In the genomic region with DNA sequence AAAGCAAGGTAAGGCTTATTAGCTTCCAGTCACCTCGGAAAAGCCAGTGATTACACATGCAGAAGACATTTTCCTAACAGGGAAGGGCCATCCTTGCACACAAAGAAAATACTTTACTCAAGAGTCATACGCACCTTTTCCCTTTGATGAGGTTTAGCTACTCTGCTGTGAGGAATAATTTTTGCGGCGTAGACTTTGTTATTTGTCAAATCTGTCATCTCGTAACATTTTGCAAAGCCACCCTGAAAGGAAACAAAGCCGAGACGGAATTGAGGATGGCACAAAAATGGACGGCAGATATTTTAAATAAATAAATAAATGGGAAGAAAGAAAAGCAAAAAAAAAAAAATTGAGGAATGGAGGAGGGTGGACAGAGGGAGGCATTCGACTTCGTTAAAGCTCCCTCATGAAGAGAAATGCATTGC, we compare ENCODE assay signal across 8 cellular contexts. TPM values are rescaled to one million over a fixed set of nuclear protein-coding genes. Genes with fewer than 3 reads are reported as not detected.
DNase-seq lines count a peak whose midpoint lies in the region; ATAC-seq and TF ChIP-seq lines count a peak whose summit lies in the region.

No MANE protein-coding gene starts in this region.

- POLR2A ChIA-PET in Panc1 (lab: Charles Lee), result interaction anchor here (0.6 to 0.7 kb wide), 4 partner anchors 160 to 1639 kb away, joined by 3 to 5 read pairs (median 4); no protein-coding TSS in a partner anchor

- TF ChIP-seq CTCF in Panc1 (IDR thresholded peaks at IDR 0.05) (no peak), osteocyte (IDR thresholded peaks at IDR 0.05) (no peak)

- H3K4me1 Mint-ChIP-seq in osteocyte (ENCODE audit: unreplicated experiment), result peaks cover 51% of the 10 kb centered on the region

- H3K36me3 ChIP-seq in Panc1 (ENCODE audit: control insufficient read depth, insufficient read depth, low read length) (peaks cover 51% of the 10 kb centered on the region), esophagus (ENCODE audit: control insufficient read depth in 2 of 2, insufficient read depth in 2 of 2, low read length in 1 of 2) (peaks cover 6 to 11% of the 10 kb centered on the region in 2 donors)

- WGBS in esophagus, 2 donors, result 5 to 6% methylated on average over 10 of the region's 10 CpGs

- H3K4me1 ChIP-seq in Panc1 (ENCODE audit: control insufficient read depth, insufficient read depth, low read length) (peaks cover 43% of the 10 kb centered on the region), esophagus (ENCODE audit: control insufficient read depth in 2 of 2, insufficient read depth in 2 of 2, low read length in 1 of 2) (peaks cover 0 to 4% of the 10 kb centered on the region in 2 donors)

- H3K27ac ChIP-seq in Panc1 (ENCODE audit: low read length) (peak overlapping the region; percentile 97), esophagus (ENCODE audit: low read depth in 2 of 2, low read length in 1 of 2) (peak overlapping the region; percentile 93 to 97)

- intact Hi-C loops in Panc1 (cut with micrococcal nuclease; ENCODE audit: unreplicated experiment), result loop anchor here (5.0 to 10.0 kb wide), 4 partner anchors 134 to 764 kb away; no protein-coding TSS in a partner anchor

- H3K9me3 Mint-ChIP-seq in osteocyte (ENCODE audit: unreplicated experiment), result no peaks in the 10 kb centered on the region

- BruUV-seq in Panc1 (replicated peaks; lab: Mats Ljungman, UMichigan), result no TSS peak

- CTCF ChIA-PET in Panc1 (lab: Charles Lee), result interaction anchor here (0.7 kb wide), 2 partner anchors 570 to 665 kb away, joined by 4 to 7 read pairs; no protein-coding TSS in a partner anchor

- H3K27me3 Mint-ChIP-seq in osteocyte (ENCODE audit: unreplicated experiment), result no peaks in the 10 kb centered on the region

- no peak for ATAC-seq in Panc1
- no peak for ATAC-seq in HG02571 (IDR thresholded peaks at IDR 0.05; ENCODE audit: unreplicated experiment)
- no peak for ATAC-seq in GM19397 (IDR thresholded peaks at IDR 0.05; ENCODE audit: unreplicated experiment)

- H3K27ac Mint-ChIP-seq in osteocyte (ENCODE audit: unreplicated experiment), result peak overlapping the region; percentile 77

- DNase-seq in Caki2 (ENCODE audit: low read depth) (peak; percentile 67), Panc1 (ENCODE audit: low read depth, low spot score) (no peak), osteocyte (ENCODE audit: extremely low spot score, unreplicated experiment) (no peak), H4 (ENCODE audit: low spot score) (no peak), NCI-H526 (lab: John Stamatoyannopoulos, UW) (no peak)

- H3K4me3 ChIP-seq in Panc1 (ENCODE audit: low read depth in 2 of 2, low read length in 2 of 2) (peak overlapping the region; percentile 87 to 91), esophagus (ENCODE audit: low read depth in 1 of 2, low read length in 2 of 2) (peak overlapping the region; percentile 93 to 99)

- in situ Hi-C loops in Caki2 (cut with HindIII; ENCODE audit: low pct_unique_long_range_greater_than_20kb, low sequenced_read_pairs) (loop anchor here (25.0 kb wide), 1 partner anchor 622 kb away; no protein-coding TSS in a partner anchor), Panc1 (cut with HindIII; ENCODE audit: low pct_unique_long_range_greater_than_20kb, low sequenced_read_pairs) (loop anchor here (25.0 kb wide), 1 partner anchor 972 kb away; the partner anchor contains the start of gene ACTBL2)

- H3K9me3 ChIP-seq in Panc1 (ENCODE audit: control insufficient read depth, insufficient read depth, low read depth, low read length), result no peaks in the 10 kb centered on the region
- H3K9me3 ChIP-seq in esophagus (ENCODE audit: control insufficient read depth in 2 of 2, insufficient read depth in 1 of 2, low read depth in 1 of 2, low read length in 1 of 2), result no peaks in the 10 kb centered on the region

- peak overlapping the region; percentile 88 for H3K4me3 Mint-ChIP-seq in osteocyte (ENCODE audit: unreplicated experiment)

- H3K36me3 Mint-ChIP-seq in osteocyte (ENCODE audit: unreplicated experiment), result peaks cover 43% of the 10 kb centered on the region

- H3K27me3 ChIP-seq in Panc1 (ENCODE audit: control insufficient read depth, insufficient read depth, low read length) (no peaks in the 10 kb centered on the region), esophagus (ENCODE audit: control insufficient read depth in 1 of 2, insufficient read depth in 2 of 2, low read length in 2 of 2) (no peaks in the 10 kb centered on the region)

RNA-seq across cellular contexts. Expression of gene PLK2, which starts 1.0 kb away (rescaled TPM):
- 701 and 705 TPM in 2 replicates for total RNA-seq in Caki2 (2014; rRNA removed; shearing (Covaris generic); ENCODE audit: low replicate concordance)
- 258 TPM for total RNA-seq in Panc1 (2021; ENCODE audit: unreplicated experiment)
- polyA plus RNA-seq in Panc1 (2012; ENCODE audit: insufficient read length), result 326 TPM
- polyA plus RNA-seq in esophagus, result 10 to 100 TPM; 21.5 to 24.4 TPM
- 58.2 and 73.3 TPM in 2 replicates for total RNA-seq in osteocyte
- total RNA-seq in H4 (2014; rRNA removed; shearing (Covaris generic)), result 56.8 and 67.3 TPM in 2 replicates

RNA-seq across cellular contexts. Expression of gene GAPT, which starts 32.4 kb away (rescaled TPM):
- total RNA-seq in Caki2 (2014; rRNA removed; shearing (Covaris generic); ENCODE audit: low replicate concordance), result not detected in 2 replicates
- not detected for total RNA-seq in Panc1 (2021; ENCODE audit: unreplicated experiment)
- polyA plus RNA-seq in Panc1 (2012; ENCODE audit: insufficient read length), result not detected
- under 1 TPM; 0.60 to 0.75 TPM for polyA plus RNA-seq in esophagus
- not detected in 2 replicates for total RNA-seq in osteocyte
- total RNA-seq in H4 (2014; rRNA removed; shearing (Covaris generic)), result not detected in 2 replicates
